ENCODE assay signal across 8 cellular contexts in the genomic region with DNA sequence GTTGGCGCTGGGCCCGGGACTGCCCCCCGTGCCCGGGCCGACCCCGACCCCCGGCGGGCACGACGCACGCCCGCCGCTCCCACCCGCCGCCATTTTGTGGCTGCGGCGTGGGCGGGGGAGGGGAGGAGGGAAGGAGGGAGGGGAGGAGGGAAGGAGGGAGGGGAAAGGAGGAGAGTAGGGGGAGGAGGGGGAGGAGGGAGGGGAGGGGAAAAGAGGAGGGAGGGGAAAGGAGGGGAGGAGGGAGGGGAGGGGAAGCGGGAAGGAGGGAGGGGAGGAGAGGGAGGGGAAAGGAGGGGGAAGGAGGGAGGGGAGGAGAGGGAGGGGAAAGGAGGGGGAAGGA. TPM values are rescaled to one million over a fixed set of nuclear protein-coding genes. Genes with fewer than 3 reads are reported as not detected.
A peak's percentile ranks its signal among the peaks of the same experiment; 100 is the strongest.
DNase-seq lines count a peak whose midpoint lies in the region; ATAC-seq, FAIRE-seq and TF ChIP-seq lines count a peak whose summit lies in the region.

Gene BTBD2, minus strand, starts transcription at position 104 of the 340 bp plus-strand sequence. Its CDS starts 11 bp downstream, at position 93.

- peaks cover 15% of the 10 kb centered on the region for H3K4me1 ChIP-seq in CD8-positive, alpha-beta T cell (ENCODE audit: insufficient read depth, low read length)
- H3K4me1 ChIP-seq in HUES48 (ENCODE audit: control insufficient read depth, insufficient read depth, low read length) (no peaks in the 10 kb centered on the region), small intestine (ENCODE audit: control insufficient read depth in 2 of 2, insufficient read depth in 1 of 2, low read depth in 1 of 2, low read length in 1 of 2) (no peaks in the 10 kb centered on the region)

- H3K9me3 ChIP-seq in CD8-positive, alpha-beta T cell (ENCODE audit: low read length) = no peaks in the 10 kb centered on the region
- H3K9me3 ChIP-seq in HUES48 (ENCODE audit: control insufficient read depth, insufficient read depth, low read length) (no peaks in the 10 kb centered on the region), iPS-18c (ENCODE audit: control insufficient read depth, insufficient read depth, low read length) (no peaks in the 10 kb centered on the region), small intestine (ENCODE audit: control insufficient read depth, low read depth) (no peaks in the 10 kb centered on the region)

- H3K4me3 ChIP-seq in CD8-positive, alpha-beta T cell (ENCODE audit: low read depth, low read length) = peak within 1 kb of the TSS; percentile 37
- H3K4me3 ChIP-seq in HUES48 (ENCODE audit: low read depth, low read length) = peak within 1 kb of the TSS; percentile 75
- peak within 1 kb of the TSS; percentile 67 for H3K4me3 ChIP-seq in iPS-18c (ENCODE audit: insufficient read depth, low read depth, low read length)
- peak within 1 kb of the TSS; percentile 82 to 94 for H3K4me3 ChIP-seq in small intestine (ENCODE audit: low read depth in 1 of 2, low read length in 2 of 2)

- no TSS peak for BruUV-seq in MCF 10A (replicated peaks; lab: Mats Ljungman, UMichigan)

- H3K27me3 ChIP-seq in CD8-positive, alpha-beta T cell (ENCODE audit: insufficient read depth, low read length) = no peaks in the 10 kb centered on the region
- no peaks in the 10 kb centered on the region for H3K27me3 ChIP-seq in HUES48 (ENCODE audit: control insufficient read depth, insufficient read depth, low read length)
- H3K27me3 ChIP-seq in small intestine (ENCODE audit: control insufficient read depth in 2 of 2, insufficient read depth in 2 of 2, low read length in 2 of 2) = no peaks in the 10 kb centered on the region

- H3K36me3 ChIP-seq in CD8-positive, alpha-beta T cell (ENCODE audit: insufficient read depth, low read length) = no peaks in the 10 kb centered on the region
- H3K36me3 ChIP-seq in HUES48 (ENCODE audit: control insufficient read depth, insufficient read depth, low read length) (0 out of 2 replicates have a peak, but pooled peaks cover 3% of the 10 kb centered on the region), small intestine (ENCODE audit: control insufficient read depth in 2 of 2, insufficient read depth in 2 of 2, low read length in 2 of 2) (no peaks in the 10 kb centered on the region)

- H3K4me1 Mint-ChIP-seq in CD8-positive, alpha-beta T cell (ENCODE audit: low read depth) = peaks cover 32% of the 10 kb centered on the region
- H3K4me1 Mint-ChIP-seq in T-helper 2 cell treated with Interferon-gamma antibody and Interleukin-4, amounts not matched to agents 5 μg/mL and 100 μg/mL, for 36 hours (ENCODE audit: low read depth) = peaks cover 10% of the 10 kb centered on the region
- H3K4me1 Mint-ChIP-seq in MCF 10A (ENCODE audit: insufficient read depth, unreplicated experiment) = peaks cover 22% of the 10 kb centered on the region

- H3K9me3 Mint-ChIP-seq in CD8-positive, alpha-beta T cell = no peaks in the 10 kb centered on the region
- H3K9me3 Mint-ChIP-seq in T-helper 2 cell treated with Interferon-gamma antibody and Interleukin-4, amounts not matched to agents 5 μg/mL and 100 μg/mL, for 36 hours = no peaks in the 10 kb centered on the region
- no peaks in the 10 kb centered on the region for H3K9me3 Mint-ChIP-seq in MCF 10A (ENCODE audit: unreplicated experiment)

- peak; percentile 19 for ATAC-seq in CD8-positive, alpha-beta T cell
- ATAC-seq in GM21529 (IDR thresholded peaks at IDR 0.05; ENCODE audit: unreplicated experiment) (no peak), GM18870 (IDR thresholded peaks at IDR 0.05; ENCODE audit: unreplicated experiment) (no peak)

- CTCF ChIA-PET in CD8-positive, alpha-beta T cell (lab: Charles Lee) = no interaction called here
- CTCF ChIA-PET in MCF 10A (lab: Yijun Ruan, JAX) = interaction anchor here (1.4 kb wide), 1 partner anchor 54 kb away, joined by 5 read pairs; no protein-coding TSS in a partner anchor

- peak within 1 kb of the TSS; percentile 74 for H3K4me3 Mint-ChIP-seq in CD8-positive, alpha-beta T cell
- H3K4me3 Mint-ChIP-seq in T-helper 2 cell treated with Interferon-gamma antibody and Interleukin-4, amounts not matched to agents 5 μg/mL and 100 μg/mL, for 36 hours = peak within 1 kb of the TSS; percentile 78
- H3K4me3 Mint-ChIP-seq in MCF 10A (ENCODE audit: unreplicated experiment) = peak within 1 kb of the TSS; percentile 73

- 0 to 1% (median 1%) methylated on average over 13 to 19 of the region's 19 CpGs for WGBS in small intestine, 3 donors

- intact Hi-C loops in CD8-positive, alpha-beta T cell (cut with DNase I, micrococcal nuclease) = loop anchor here (5.0 kb wide), 2 partner anchors 67 to 88 kb away; no protein-coding TSS in a partner anchor
- intact Hi-C loops in MCF 10A (cut with micrococcal nuclease) = loop anchor here (5.0 kb wide), 1 partner anchor 137 kb away; the partner anchor contains the start of gene AP3D1

- H3K27me3 Mint-ChIP-seq in CD8-positive, alpha-beta T cell (ENCODE audit: low read depth) = no peaks in the 10 kb centered on the region
- H3K27me3 Mint-ChIP-seq in T-helper 2 cell treated with Interferon-gamma antibody and Interleukin-4, amounts not matched to agents 5 μg/mL and 100 μg/mL, for 36 hours (ENCODE audit: low read depth) = no peaks in the 10 kb centered on the region
- H3K27me3 Mint-ChIP-seq in MCF 10A (ENCODE audit: insufficient read depth, unreplicated experiment) = no peaks in the 10 kb centered on the region

- H3K27ac Mint-ChIP-seq in CD8-positive, alpha-beta T cell = no peak within 1 kb of the TSS
- peak within 1 kb of the TSS; percentile 63 for H3K27ac Mint-ChIP-seq in T-helper 2 cell treated with Interferon-gamma antibody and Interleukin-4, amounts not matched to agents 5 μg/mL and 100 μg/mL, for 36 hours
- H3K27ac Mint-ChIP-seq in MCF 10A (ENCODE audit: low read depth, unreplicated experiment) = no peak within 1 kb of the TSS

- no peak within 1 kb of the TSS for H3K27ac ChIP-seq in CD8-positive, alpha-beta T cell (ENCODE audit: low read depth, low read length)
- H3K27ac ChIP-seq in HUES48 (ENCODE audit: low read depth, low read length) (no peak within 1 kb of the TSS), small intestine (ENCODE audit: low read depth in 1 of 2, low read length in 1 of 2) (peak within 1 kb of the TSS in 1 of 2 donors; percentile 68)

- DNase-seq in CD8-positive, alpha-beta T cell = peak in 5 of 7 experiments; percentile 36 to 64 (median 47)
- peak; percentile 46 for DNase-seq in T-helper 2 cell treated with Interferon-gamma antibody and Interleukin-4, amounts not matched to agents 5 μg/mL and 100 μg/mL, for 36 hours (ENCODE audit: low spot score)
- DNase-seq in MCF 10A (ENCODE audit: unreplicated experiment) (peak; percentile 86), small intestine (peak; percentile 75)

- peaks cover 12% of the 10 kb centered on the region for H3K36me3 Mint-ChIP-seq in CD8-positive, alpha-beta T cell
- H3K36me3 Mint-ChIP-seq in T-helper 2 cell treated with Interferon-gamma antibody and Interleukin-4, amounts not matched to agents 5 μg/mL and 100 μg/mL, for 36 hours (ENCODE audit: low read depth) = peaks cover 10% of the 10 kb centered on the region
- H3K36me3 Mint-ChIP-seq in MCF 10A (ENCODE audit: insufficient read depth, unreplicated experiment) = peaks cover 7% of the 10 kb centered on the region

- POLR2A ChIA-PET in CD8-positive, alpha-beta T cell (lab: Charles Lee) = no interaction called here
- POLR2A ChIA-PET in MCF 10A (lab: Yijun Ruan, JAX) = interaction anchor here (0.6 to 1.4 kb wide), 4 partner anchors 34 to 369 kb away, joined by 3 to 4 read pairs (median 3); no protein-coding TSS in a partner anchor

- H3K9ac ChIP-seq in HUES48 (ENCODE audit: low read depth, low read length) = no peak within 1 kb of the TSS; the same call in 1 of the 2 replicates

- TF ChIP-seq CTCF in CD8-positive, alpha-beta T cell (IDR thresholded peaks at IDR 0.05) = no peak
- TF ChIP-seq CTCF in MCF 10A (IDR thresholded peaks at IDR 0.05; ENCODE audit: unreplicated experiment) = no peak

- FAIRE-seq in small intestine (lab: Jason Lieb, UNC) = no peak

RNA-seq across cellular contexts. Expression of gene BTBD2, which starts in this region (rescaled TPM):
- 10 to 100 TPM; 34.5 to 35.5 TPM for total RNA-seq in CD8-positive, alpha-beta T cell
- total RNA-seq in MCF 10A (2022) = 53.1 and 53.4 TPM in 2 replicates
- 10 to 100 TPM; 32.7 to 60.9 (median 45.2) TPM for polyA plus RNA-seq in small intestine

Comparison
In these comparisons a context has a peak if more than half of its experiments do, and no peak if none do; other contexts are left out.
1. H3K4me3 ChIP-seq: peak in every context shown above with its lines; median percentile 88 in small intestine; 75 in HUES48; 67 in iPS-18c; 37 in CD8-positive, alpha-beta T cell.